In the genomic region with DNA sequence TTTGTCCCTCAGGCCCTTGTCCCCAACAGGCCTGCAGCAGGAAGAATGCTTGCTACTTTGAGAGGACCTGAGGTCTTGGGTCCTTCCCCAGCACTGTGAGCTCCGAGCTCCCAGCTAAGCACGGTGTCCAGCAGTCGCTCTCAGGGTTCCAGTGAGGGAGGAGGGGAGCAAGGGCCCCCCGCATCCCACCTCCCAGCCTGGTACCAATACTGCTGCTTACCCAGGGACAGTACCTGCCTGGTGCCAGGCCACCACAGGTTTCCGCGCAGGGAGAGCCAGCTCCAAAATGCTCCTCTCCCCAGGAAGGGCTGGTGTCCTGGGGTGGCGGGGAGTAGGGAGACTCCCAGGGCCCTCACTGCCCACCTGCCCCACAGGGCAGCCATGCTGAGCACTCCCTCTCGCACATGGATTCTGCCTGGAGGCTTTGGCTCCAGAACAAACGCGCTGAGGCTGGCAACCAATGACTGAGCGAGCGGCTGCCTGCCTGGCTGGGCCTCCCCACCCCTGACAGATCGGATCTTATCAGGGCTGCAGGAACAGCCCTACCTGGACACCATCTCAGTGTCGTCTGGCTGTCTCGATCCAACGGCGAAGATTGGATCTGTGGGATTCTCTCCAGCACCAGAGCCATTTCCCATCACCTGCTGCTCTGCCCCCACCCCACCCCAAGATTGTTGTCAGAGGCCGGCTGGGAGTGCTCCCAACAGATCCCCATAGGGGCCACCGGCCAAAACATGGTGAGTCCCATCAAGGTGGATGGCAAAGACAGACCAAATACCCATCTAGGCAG, we compare ENCODE assay signal across 1 cellular context.
TF ChIP-seq lines count a peak whose summit lies in the region.

No MANE protein-coding gene starts in this region.

TF ChIP-seq in A549, 52 proteins besides CTCF, POLR2A, EP300 and RAD21 (continued from another document):
- TF ChIP-seq, protein P1, sequence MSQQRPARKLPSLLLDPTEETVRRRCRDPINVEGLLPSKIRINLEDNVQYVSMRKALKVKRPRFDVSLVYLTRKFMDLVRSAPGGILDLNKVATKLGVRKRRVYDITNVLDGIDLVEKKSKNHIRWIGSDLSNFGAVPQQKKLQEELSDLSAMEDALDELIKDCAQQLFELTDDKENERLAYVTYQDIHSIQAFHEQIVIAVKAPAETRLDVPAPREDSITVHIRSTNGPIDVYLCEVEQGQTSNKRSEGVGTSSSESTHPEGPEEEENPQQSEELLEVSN (IDR thresholded peaks at IDR 0.05; ENCODE audit: borderline replicate concordance, low read depth): no peak
- no peak for TF ChIP-seq EHMT2 (IDR thresholded peaks at IDR 0.05; ENCODE audit: low read depth)
- no peak for TF ChIP-seq ZSCAN20 (CRISPR knock-in tag; IDR thresholded peaks at IDR 0.05)
